Comparison of ENCODE assay signal across 25 cellular contexts in the genomic region with DNA sequence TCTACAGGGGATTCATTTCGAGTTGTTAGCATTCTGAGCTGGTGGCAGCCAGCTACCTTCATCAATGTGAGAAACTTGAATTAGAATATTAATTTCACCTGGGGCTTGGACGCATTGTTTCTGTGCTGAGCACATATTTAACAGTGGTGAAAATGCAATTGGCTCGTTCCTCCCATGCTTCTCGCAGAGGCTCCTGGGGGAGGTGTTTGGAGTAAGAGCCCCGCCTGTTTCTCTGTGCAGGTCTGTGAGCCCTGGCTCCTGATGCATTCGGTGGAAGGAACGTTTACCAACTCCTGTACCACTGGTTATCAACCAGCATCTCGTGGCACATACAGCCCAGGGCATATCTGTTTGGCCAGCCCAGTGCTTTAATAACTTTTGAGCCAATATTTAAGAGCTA. TPM values are rescaled to one million over a fixed set of nuclear protein-coding genes. Genes with fewer than 3 reads are reported as not detected.
"Had no signal": no experiment of that assay in that cellular context is flagged by ENCODE, and none has a peak within 500 bp of the region (broad histone marks: within the 10 kb centered on the region; RNA-seq: fewer than 3 reads in every experiment).

No MANE protein-coding gene starts in this region.

- H3K9me3 ChIP-seq: esophagus squamous epithelium, gastrocnemius medialis, left lung, lower lobe of right lung had no signal

- ATAC-seq: esophagus mucosa; gastrocnemius medialis; heart right ventricle; left cardiac atrium; left lung; left ventricle myocardium superior; lower lobe of right lung; naive thymus-derived CD4-positive, alpha-beta T cell had no signal

- H3K36me3 ChIP-seq: esophagus squamous epithelium, gastrocnemius medialis, heart right ventricle, left lung, lower lobe of right lung had no signal

- H3K4me1 ChIP-seq: esophagus squamous epithelium, gastrocnemius medialis, heart right ventricle, left lung, lower lobe of right lung had no signal

- H3K4me3 Mint-ChIP-seq: naive thymus-derived CD4-positive, alpha-beta T cell had no signal

- DNase-seq: dermis blood vessel endothelial cell; dorsolateral prefrontal cortex; effector CD4-positive, alpha-beta T cell; effector memory CD4-positive, alpha-beta T cell; erythroblast; esophagus squamous epithelium; foreskin fibroblast; foreskin melanocyte; gastrocnemius medialis; glutamatergic neuron; heart right ventricle; hippocampal formation; left cardiac atrium; left lung; left ventricle myocardium superior; lower lobe of right lung; mesenchymal stem cell; midbrain; naive thymus-derived CD4-positive, alpha-beta T cell had no signal

- FAIRE-seq: colon, islet of Langerhans, keratinocyte had no signal

- H3K27ac ChIP-seq: coronary artery, epithelial cell of prostate, esophagus squamous epithelium, gastrocnemius medialis, heart right ventricle, left lung, lower lobe of right lung had no signal

- H3K4me3 ChIP-seq: coronary artery, dorsolateral prefrontal cortex, esophagus squamous epithelium, gastrocnemius medialis, heart right ventricle, left lung, lower lobe of right lung had no signal

RNA-seq across cellular contexts. Expression of gene TMEM132B, which starts 20.6 kb away (rescaled TPM):
- total RNA-seq: naive thymus-derived CD4-positive, alpha-beta T cell had no signal
- polyA plus RNA-seq: naive thymus-derived CD4-positive, alpha-beta T cell had no signal
